In genomic region chr19:664913-665443, GRCh38 we compare ENCODE assay signal across 1 cellular context.
TF ChIP-seq lines count a peak whose summit lies in the region.

No MANE protein-coding gene starts in this region.

TF ChIP-seq in H1, 55 proteins besides CTCF, POLR2A, EP300 and RAD21:
- no peak for TF ChIP-seq GTF2F1 (IDR thresholded peaks at IDR 0.05; ENCODE audit: borderline replicate concordance, low read depth, low read length)
- no peak for TF ChIP-seq FOSL1 (IDR thresholded peaks at IDR 0.05; ENCODE audit: insufficient read depth, low read depth, low read length)
- TF ChIP-seq SIRT6 (IDR thresholded peaks at IDR 0.05; ENCODE audit: low read length), result no peak
- 0 out of 2 replicates have a peak, but pooled peaks have one; percentile 8 for TF ChIP-seq YY1 (IDR thresholded peaks at IDR 0.05; ENCODE audit: low read depth, low read length)
- TF ChIP-seq BRCA1 (IDR thresholded peaks at IDR 0.05; ENCODE audit: low read depth, low read length), result no peak
- TF ChIP-seq TEAD4 (IDR thresholded peaks at IDR 0.05; ENCODE audit: low read depth, low read length), result 0 out of 2 replicates have a peak, but pooled peaks have one; percentile 12
- TF ChIP-seq CBX8 (IDR thresholded peaks at IDR 0.05; ENCODE audit: borderline replicate concordance, low read depth, low read length), result no peak
- TF ChIP-seq CHD2 (IDR thresholded peaks at IDR 0.05; ENCODE audit: low read length), result 0 out of 2 replicates have a peak, but pooled peaks have one; percentile 32
- no peak for TF ChIP-seq TAF7 (optimal IDR thresholded peaks at IDR 0.05; ENCODE audit: borderline replicate concordance, low read depth, low read length)
- TF ChIP-seq SIN3A (conservative IDR thresholded peaks at IDR 0.05 in 1 of 2, IDR thresholded peaks at IDR 0.05 in 1 of 2; ENCODE audit: low read depth in 1 of 2, low read length in 2 of 2), result 0 out of 4 replicates have a peak, but pooled peaks of 1 of the 2 experiments have one; percentile 62
- TF ChIP-seq MAFK (IDR thresholded peaks at IDR 0.05; ENCODE audit: low read depth, low read length), result no peak
- TF ChIP-seq POLR2AphosphoS5 (IDR thresholded peaks at IDR 0.05; ENCODE audit: low read depth, low read length), result no peak
- no peak for TF ChIP-seq CEBPB (IDR thresholded peaks at IDR 0.05; ENCODE audit: low read depth, low read length)
- TF ChIP-seq, protein P1, sequence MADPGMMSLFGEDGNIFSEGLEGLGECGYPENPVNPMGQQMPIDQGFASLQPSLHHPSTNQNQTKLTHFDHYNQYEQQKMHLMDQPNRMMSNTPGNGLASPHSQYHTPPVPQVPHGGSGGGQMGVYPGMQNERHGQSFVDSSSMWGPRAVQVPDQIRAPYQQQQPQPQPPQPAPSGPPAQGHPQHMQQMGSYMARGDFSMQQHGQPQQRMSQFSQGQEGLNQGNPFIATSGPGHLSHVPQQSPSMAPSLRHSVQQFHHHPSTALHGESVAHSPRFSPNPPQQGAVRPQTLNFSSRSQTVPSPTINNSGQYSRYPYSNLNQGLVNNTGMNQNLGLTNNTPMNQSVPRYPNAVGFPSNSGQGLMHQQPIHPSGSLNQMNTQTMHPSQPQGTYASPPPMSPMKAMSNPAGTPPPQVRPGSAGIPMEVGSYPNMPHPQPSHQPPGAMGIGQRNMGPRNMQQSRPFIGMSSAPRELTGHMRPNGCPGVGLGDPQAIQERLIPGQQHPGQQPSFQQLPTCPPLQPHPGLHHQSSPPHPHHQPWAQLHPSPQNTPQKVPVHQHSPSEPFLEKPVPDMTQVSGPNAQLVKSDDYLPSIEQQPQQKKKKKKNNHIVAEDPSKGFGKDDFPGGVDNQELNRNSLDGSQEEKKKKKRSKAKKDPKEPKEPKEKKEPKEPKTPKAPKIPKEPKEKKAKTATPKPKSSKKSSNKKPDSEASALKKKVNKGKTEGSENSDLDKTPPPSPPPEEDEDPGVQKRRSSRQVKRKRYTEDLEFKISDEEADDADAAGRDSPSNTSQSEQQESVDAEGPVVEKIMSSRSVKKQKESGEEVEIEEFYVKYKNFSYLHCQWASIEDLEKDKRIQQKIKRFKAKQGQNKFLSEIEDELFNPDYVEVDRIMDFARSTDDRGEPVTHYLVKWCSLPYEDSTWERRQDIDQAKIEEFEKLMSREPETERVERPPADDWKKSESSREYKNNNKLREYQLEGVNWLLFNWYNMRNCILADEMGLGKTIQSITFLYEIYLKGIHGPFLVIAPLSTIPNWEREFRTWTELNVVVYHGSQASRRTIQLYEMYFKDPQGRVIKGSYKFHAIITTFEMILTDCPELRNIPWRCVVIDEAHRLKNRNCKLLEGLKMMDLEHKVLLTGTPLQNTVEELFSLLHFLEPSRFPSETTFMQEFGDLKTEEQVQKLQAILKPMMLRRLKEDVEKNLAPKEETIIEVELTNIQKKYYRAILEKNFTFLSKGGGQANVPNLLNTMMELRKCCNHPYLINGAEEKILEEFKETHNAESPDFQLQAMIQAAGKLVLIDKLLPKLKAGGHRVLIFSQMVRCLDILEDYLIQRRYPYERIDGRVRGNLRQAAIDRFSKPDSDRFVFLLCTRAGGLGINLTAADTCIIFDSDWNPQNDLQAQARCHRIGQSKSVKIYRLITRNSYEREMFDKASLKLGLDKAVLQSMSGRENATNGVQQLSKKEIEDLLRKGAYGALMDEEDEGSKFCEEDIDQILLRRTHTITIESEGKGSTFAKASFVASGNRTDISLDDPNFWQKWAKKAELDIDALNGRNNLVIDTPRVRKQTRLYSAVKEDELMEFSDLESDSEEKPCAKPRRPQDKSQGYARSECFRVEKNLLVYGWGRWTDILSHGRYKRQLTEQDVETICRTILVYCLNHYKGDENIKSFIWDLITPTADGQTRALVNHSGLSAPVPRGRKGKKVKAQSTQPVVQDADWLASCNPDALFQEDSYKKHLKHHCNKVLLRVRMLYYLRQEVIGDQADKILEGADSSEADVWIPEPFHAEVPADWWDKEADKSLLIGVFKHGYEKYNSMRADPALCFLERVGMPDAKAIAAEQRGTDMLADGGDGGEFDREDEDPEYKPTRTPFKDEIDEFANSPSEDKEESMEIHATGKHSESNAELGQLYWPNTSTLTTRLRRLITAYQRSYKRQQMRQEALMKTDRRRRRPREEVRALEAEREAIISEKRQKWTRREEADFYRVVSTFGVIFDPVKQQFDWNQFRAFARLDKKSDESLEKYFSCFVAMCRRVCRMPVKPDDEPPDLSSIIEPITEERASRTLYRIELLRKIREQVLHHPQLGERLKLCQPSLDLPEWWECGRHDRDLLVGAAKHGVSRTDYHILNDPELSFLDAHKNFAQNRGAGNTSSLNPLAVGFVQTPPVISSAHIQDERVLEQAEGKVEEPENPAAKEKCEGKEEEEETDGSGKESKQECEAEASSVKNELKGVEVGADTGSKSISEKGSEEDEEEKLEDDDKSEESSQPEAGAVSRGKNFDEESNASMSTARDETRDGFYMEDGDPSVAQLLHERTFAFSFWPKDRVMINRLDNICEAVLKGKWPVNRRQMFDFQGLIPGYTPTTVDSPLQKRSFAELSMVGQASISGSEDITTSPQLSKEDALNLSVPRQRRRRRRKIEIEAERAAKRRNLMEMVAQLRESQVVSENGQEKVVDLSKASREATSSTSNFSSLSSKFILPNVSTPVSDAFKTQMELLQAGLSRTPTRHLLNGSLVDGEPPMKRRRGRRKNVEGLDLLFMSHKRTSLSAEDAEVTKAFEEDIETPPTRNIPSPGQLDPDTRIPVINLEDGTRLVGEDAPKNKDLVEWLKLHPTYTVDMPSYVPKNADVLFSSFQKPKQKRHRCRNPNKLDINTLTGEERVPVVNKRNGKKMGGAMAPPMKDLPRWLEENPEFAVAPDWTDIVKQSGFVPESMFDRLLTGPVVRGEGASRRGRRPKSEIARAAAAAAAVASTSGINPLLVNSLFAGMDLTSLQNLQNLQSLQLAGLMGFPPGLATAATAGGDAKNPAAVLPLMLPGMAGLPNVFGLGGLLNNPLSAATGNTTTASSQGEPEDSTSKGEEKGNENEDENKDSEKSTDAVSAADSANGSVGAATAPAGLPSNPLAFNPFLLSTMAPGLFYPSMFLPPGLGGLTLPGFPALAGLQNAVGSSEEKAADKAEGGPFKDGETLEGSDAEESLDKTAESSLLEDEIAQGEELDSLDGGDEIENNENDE (IDR thresholded peaks at IDR 0.05; ENCODE audit: insufficient replicate concordance, low read length), result no peak
- TF ChIP-seq PHF8 (conservative IDR thresholded peaks at IDR 0.05; ENCODE audit: low read depth, low read length), result no peak
- no peak for TF ChIP-seq ASH2L (IDR thresholded peaks at IDR 0.05; ENCODE audit: low read length)
- 0 out of 2 replicates have a peak, but pooled peaks have one; percentile 46 for TF ChIP-seq RBBP5 (IDR thresholded peaks at IDR 0.05; ENCODE audit: borderline replicate concordance, low read depth, low read length)
- TF ChIP-seq RNF2 (IDR thresholded peaks at IDR 0.05; ENCODE audit: borderline replicate concordance, low read depth, low read length, missing control alignments, poor library complexity, severe bottlenecking), result no peak
- TF ChIP-seq SP2 (IDR thresholded peaks at IDR 0.05; ENCODE audit: low read length), result no peak
- TF ChIP-seq CBX5 (IDR thresholded peaks at IDR 0.05; ENCODE audit: low read depth, low read length), result no peak
- TF ChIP-seq GABPA (IDR thresholded peaks at IDR 0.05; ENCODE audit: borderline replicate concordance, insufficient read depth, low read length), result peak; percentile 77; the same call in 1 of the 2 replicates
- TF ChIP-seq SAP30 (IDR thresholded peaks at IDR 0.05; ENCODE audit: insufficient read depth, insufficient replicate concordance, low read length), result no peak
- no peak for TF ChIP-seq BCL11A (IDR thresholded peaks at IDR 0.05; ENCODE audit: low read depth in 2 of 2, low read length in 2 of 2)
- TF ChIP-seq EGR1 (IDR thresholded peaks at IDR 0.05; ENCODE audit: borderline replicate concordance, low read depth, low read length), result no peak
- TF ChIP-seq EZH2 (IDR thresholded peaks at IDR 0.05; ENCODE audit: low read depth, low read length, severe bottlenecking), result no peak
- TF ChIP-seq, protein P2, sequence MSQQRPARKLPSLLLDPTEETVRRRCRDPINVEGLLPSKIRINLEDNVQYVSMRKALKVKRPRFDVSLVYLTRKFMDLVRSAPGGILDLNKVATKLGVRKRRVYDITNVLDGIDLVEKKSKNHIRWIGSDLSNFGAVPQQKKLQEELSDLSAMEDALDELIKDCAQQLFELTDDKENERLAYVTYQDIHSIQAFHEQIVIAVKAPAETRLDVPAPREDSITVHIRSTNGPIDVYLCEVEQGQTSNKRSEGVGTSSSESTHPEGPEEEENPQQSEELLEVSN (IDR thresholded peaks at IDR 0.05), result peak; percentile 88
- TF ChIP-seq MAX (IDR thresholded peaks at IDR 0.05), result peak; percentile 97
- peak; percentile 30; the same call in 1 of the 2 replicates for TF ChIP-seq TBP (IDR thresholded peaks at IDR 0.05; ENCODE audit: low read depth, low read length)
- TF ChIP-seq JUND (IDR thresholded peaks at IDR 0.05; ENCODE audit: low read length), result peak; percentile 47; the same call in 1 of the 2 replicates
- no peak for TF ChIP-seq RFX5 (IDR thresholded peaks at IDR 0.05; ENCODE audit: borderline replicate concordance, low read depth, low read length)
